In the genomic region with DNA sequence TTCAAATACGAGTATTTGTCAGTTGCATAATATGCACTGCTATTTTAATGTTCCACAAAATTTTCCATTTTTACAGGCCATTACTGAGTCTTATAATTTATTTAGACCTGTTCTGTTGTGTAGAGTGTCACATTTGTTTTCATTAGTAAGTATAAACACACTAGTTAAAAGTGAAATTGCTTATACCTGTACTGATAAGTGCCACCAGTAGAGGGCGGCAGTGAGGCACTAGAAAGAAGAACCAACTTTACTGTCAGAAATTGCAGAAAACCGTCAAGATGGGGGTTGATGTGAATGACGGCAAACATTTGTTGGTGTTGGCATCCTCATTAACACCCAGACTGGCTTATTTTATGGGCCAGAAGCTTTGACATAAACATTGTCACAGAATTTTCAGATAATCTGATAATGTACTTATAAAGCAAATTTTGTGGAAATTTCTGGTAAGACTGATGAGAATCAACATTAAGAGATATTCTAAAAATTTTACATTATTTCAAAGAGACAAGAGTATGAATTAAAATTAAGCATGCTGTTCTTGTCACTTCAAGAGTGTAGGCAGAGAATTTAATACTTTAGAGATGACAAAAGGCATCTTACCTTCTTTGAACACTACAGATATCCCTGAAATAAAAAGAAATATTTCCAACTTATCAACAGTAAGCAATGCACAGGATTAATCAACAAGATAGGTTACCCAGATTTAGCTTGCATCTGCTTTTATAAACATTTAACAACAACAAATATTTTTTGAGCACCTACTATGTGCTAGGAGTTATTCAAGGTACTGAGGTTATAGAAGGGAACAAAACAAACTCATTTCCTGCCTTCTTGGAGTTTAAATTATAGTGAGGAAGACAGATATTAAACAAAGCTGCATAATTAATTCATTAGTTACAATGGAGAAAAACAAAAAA, we compare ENCODE assay signal across 9 cellular contexts. TPM values are rescaled to one million over a fixed set of nuclear protein-coding genes. Genes with fewer than 3 reads are reported as not detected.
DNase-seq lines count a peak whose midpoint lies in the region; ATAC-seq and TF ChIP-seq lines count a peak whose summit lies in the region.
"Had no signal": no experiment of that assay in that cellular context is flagged by ENCODE, and none has a peak within 500 bp of the region (broad histone marks: within the 10 kb centered on the region; RNA-seq: fewer than 3 reads in every experiment).

No MANE protein-coding gene starts in this region.

- H3K4me2 ChIP-seq in OCI-LY3 (ENCODE audit: low read length) (peak overlapping the region; percentile 80), neural progenitor cell (no peak overlapping the region)

- H3K36me3 Mint-ChIP-seq in CD4-positive, CD25-positive, alpha-beta regulatory T cell, result peaks cover 4% of the 10 kb centered on the region
- no peaks in the 10 kb centered on the region for H3K36me3 Mint-ChIP-seq in neural progenitor cell
- H3K36me3 Mint-ChIP-seq: IgD-negative memory B cell had no signal

- H2AFZ ChIP-seq in OCI-LY3 (ENCODE audit: low read depth, low read length) (no peak overlapping the region), neural progenitor cell (replicated peaks) (no peak overlapping the region)

- H3K27me3 ChIP-seq in CD4-positive, CD25-positive, alpha-beta regulatory T cell (ENCODE audit: control insufficient read depth, insufficient read depth, low read length), result no peaks in the 10 kb centered on the region
- no peaks in the 10 kb centered on the region for H3K27me3 ChIP-seq in OCI-LY3 (ENCODE audit: low read depth, low read length)
- peaks cover 49% of the 10 kb centered on the region for H3K27me3 ChIP-seq in neural progenitor cell
- no peaks in the 10 kb centered on the region for H3K27me3 ChIP-seq in stomach smooth muscle (ENCODE audit: control insufficient read depth in 1 of 2, insufficient read depth in 2 of 2, low read length in 2 of 2)

- TF ChIP-seq CTCF in HFF-Myc (IDR thresholded peaks at IDR 0.05; ENCODE audit: low read depth, low read length, missing control alignments) (peak; percentile 87), OCI-LY3 (IDR thresholded peaks at IDR 0.05; ENCODE audit: low read depth, low read length) (peak; percentile 92), neural progenitor cell (IDR thresholded peaks at IDR 0.05) (peak; percentile 98)

- peaks cover 32% of the 10 kb centered on the region for H3K27me3 Mint-ChIP-seq in CD4-positive, CD25-positive, alpha-beta regulatory T cell
- peaks cover 2% of the 10 kb centered on the region for H3K27me3 Mint-ChIP-seq in neural progenitor cell (ENCODE audit: insufficient read depth, low read depth)
- H3K27me3 Mint-ChIP-seq: IgD-negative memory B cell had no signal

- H3K4me3 ChIP-seq in CD4-positive, CD25-positive, alpha-beta regulatory T cell (ENCODE audit: low read depth, low read length), result peak overlapping the region; percentile 61
- no peak overlapping the region for H3K4me3 ChIP-seq in HFF-Myc (replicated peaks; ENCODE audit: low read depth, low read length)
- peak overlapping the region; percentile 57; the same call in 1 of the 2 replicates for H3K4me3 ChIP-seq in OCI-LY3 (ENCODE audit: low read length)
- H3K4me3 ChIP-seq in neural progenitor cell, result no peak overlapping the region
- peak overlapping the region; percentile 60 to 61 for H3K4me3 ChIP-seq in stomach smooth muscle (ENCODE audit: low read length in 2 of 2)

- H3K9me3 ChIP-seq in CD4-positive, CD25-positive, alpha-beta regulatory T cell (ENCODE audit: control insufficient read depth in 2 of 2, low read length in 2 of 2), result no peaks in the 10 kb centered on the region
- no peaks in the 10 kb centered on the region for H3K9me3 ChIP-seq in OCI-LY3 (ENCODE audit: insufficient read depth, low read length)
- no peaks in the 10 kb centered on the region for H3K9me3 ChIP-seq in neural progenitor cell (ENCODE audit: low read depth)
- H3K9me3 ChIP-seq in stomach smooth muscle (ENCODE audit: control insufficient read depth in 2 of 2, low read length in 2 of 2), result no peaks in the 10 kb centered on the region

- H3K27ac ChIP-seq in CD4-positive, CD25-positive, alpha-beta regulatory T cell (ENCODE audit: insufficient read depth, low read length, poor library complexity, severe bottlenecking), result no peak overlapping the region
- H3K27ac ChIP-seq in OCI-LY3 (ENCODE audit: low read length) (no peak overlapping the region), neural progenitor cell (no peak overlapping the region), stomach smooth muscle (ENCODE audit: low read length) (no peak overlapping the region)

- peak; percentile 86 to 90 for ATAC-seq in CD4-positive, CD25-positive, alpha-beta regulatory T cell (ENCODE audit: low read depth in 2 of 2)

- H4K20me1 ChIP-seq in OCI-LY3 (ENCODE audit: insufficient read depth, low read length) (no peaks in the 10 kb centered on the region), neural progenitor cell (ENCODE audit: low read depth) (no peaks in the 10 kb centered on the region)

- peak overlapping the region in 1 of 4 donors; percentile 37 for H3K4me3 Mint-ChIP-seq in CD4-positive, CD25-positive, alpha-beta regulatory T cell
- no peak overlapping the region for H3K4me3 Mint-ChIP-seq in neural progenitor cell

- H3K79me2 ChIP-seq in OCI-LY3 (ENCODE audit: low read length) (no peaks in the 10 kb centered on the region), neural progenitor cell (ENCODE audit: low read depth) (no peaks in the 10 kb centered on the region)

- peak; percentile 60 to 86 (median 71) for DNase-seq in CD4-positive, CD25-positive, alpha-beta regulatory T cell
- DNase-seq in HFF-Myc (ENCODE audit: extremely low read depth, low read depth), result peak; percentile 17
- DNase-seq in activated T-cell treated with anti-CD3 and anti-CD28 coated beads for 4 hours, result peak; percentile 69
- peak; percentile 37 for DNase-seq in fibroblast of gingiva (ENCODE audit: low read depth)
- peak; percentile 77 for DNase-seq in neural progenitor cell (ENCODE audit: low spot score)
- DNase-seq in middle frontal gyrus (ENCODE audit: extremely low spot score, low spot score), result no peak

- no peaks in the 10 kb centered on the region for H3K36me3 ChIP-seq in CD4-positive, CD25-positive, alpha-beta regulatory T cell (ENCODE audit: control insufficient read depth, insufficient read depth, low read length)
- peaks cover 2% of the 10 kb centered on the region for H3K36me3 ChIP-seq in OCI-LY3 (replicated peaks; ENCODE audit: low read depth, low read length)
- no peaks in the 10 kb centered on the region for H3K36me3 ChIP-seq in neural progenitor cell
- no peaks in the 10 kb centered on the region for H3K36me3 ChIP-seq in stomach smooth muscle (ENCODE audit: control insufficient read depth in 2 of 2, insufficient read depth in 2 of 2, low read length in 2 of 2)

- peaks cover 0 to 14% (median 12%) of the 10 kb centered on the region in 4 donors for H3K4me1 Mint-ChIP-seq in CD4-positive, CD25-positive, alpha-beta regulatory T cell
- H3K4me1 Mint-ChIP-seq in neural progenitor cell, result no peaks in the 10 kb centered on the region

- peaks cover 0 to 2% (median 0%) of the 10 kb centered on the region in 7 donors for H3K9me3 Mint-ChIP-seq in CD4-positive, CD25-positive, alpha-beta regulatory T cell
- no peaks in the 10 kb centered on the region for H3K9me3 Mint-ChIP-seq in neural progenitor cell
- H3K9me3 Mint-ChIP-seq: IgD-negative memory B cell had no signal

- H3F3A ChIP-seq in neural progenitor cell (ENCODE audit: low read depth), result no peaks in the 10 kb centered on the region

- H3K9ac ChIP-seq in OCI-LY3 (ENCODE audit: low read length), result peak overlapping the region; percentile 36; the same call in 1 of the 2 replicates
- H3K9ac ChIP-seq in neural progenitor cell, result no peak overlapping the region
- H3K9ac ChIP-seq in stomach smooth muscle (ENCODE audit: low read length in 2 of 2), result peak overlapping the region in 1 of 2 donors; percentile 2

- peak overlapping the region in 2 of 3 donors; percentile 40 to 52 for H3K27ac Mint-ChIP-seq in CD4-positive, CD25-positive, alpha-beta regulatory T cell
- no peak overlapping the region for H3K27ac Mint-ChIP-seq in neural progenitor cell
- H3K27ac Mint-ChIP-seq: IgD-negative memory B cell had no signal

- H3K4me1 ChIP-seq in CD4-positive, CD25-positive, alpha-beta regulatory T cell (ENCODE audit: control insufficient read depth, insufficient read depth, low read length, poor library complexity, severe bottlenecking), result peaks cover 8% of the 10 kb centered on the region
- H3K4me1 ChIP-seq in OCI-LY3 (ENCODE audit: low read length) (peaks cover 29% of the 10 kb centered on the region), neural progenitor cell (no peaks in the 10 kb centered on the region), stomach smooth muscle (ENCODE audit: control insufficient read depth, insufficient read depth, low read length) (no peaks in the 10 kb centered on the region)

RNA-seq across cellular contexts. Expression of a gene that starts 24.9 kb away (rescaled TPM):
- 6.2 TPM for total RNA-seq in CD4-positive, CD25-positive, alpha-beta regulatory T cell
- 1 to 10 TPM in 2 of 4 donors, under 1 TPM in 2; 0.23 to 1.4 (median 0.69) TPM for polyA plus RNA-seq in CD4-positive, CD25-positive, alpha-beta regulatory T cell
- 0.19 and 0.41 TPM in 2 replicates for total RNA-seq in neural progenitor cell (ENCODE audit: low replicate concordance)

RNA-seq across cellular contexts. Expression of a gene that starts 36.3 kb away (rescaled TPM):
- 32.1 TPM for total RNA-seq in CD4-positive, CD25-positive, alpha-beta regulatory T cell
- 10 to 100 TPM; 51.3 to 82.3 (median 63.9) TPM for polyA plus RNA-seq in CD4-positive, CD25-positive, alpha-beta regulatory T cell
- total RNA-seq in neural progenitor cell (ENCODE audit: low replicate concordance), result 5.2 and 5.7 TPM in 2 replicates

Comparison
In these comparisons a context has a peak if more than half of its experiments do, and no peak if none do; other contexts are left out.
1. H3K4me3 ChIP-seq: peak in CD4-positive, CD25-positive, alpha-beta regulatory T cell (single experiment), OCI-LY3 (single experiment) and stomach smooth muscle (2 of 2); none in HFF-Myc (single experiment) and neural progenitor cell (single experiment).
2. Peak in every context shown above with its lines, with median percentiles within 50 percentile points of each other: CTCF ChIP-seq.